17 cellular contexts compared by ENCODE assay signal in the genomic region with DNA sequence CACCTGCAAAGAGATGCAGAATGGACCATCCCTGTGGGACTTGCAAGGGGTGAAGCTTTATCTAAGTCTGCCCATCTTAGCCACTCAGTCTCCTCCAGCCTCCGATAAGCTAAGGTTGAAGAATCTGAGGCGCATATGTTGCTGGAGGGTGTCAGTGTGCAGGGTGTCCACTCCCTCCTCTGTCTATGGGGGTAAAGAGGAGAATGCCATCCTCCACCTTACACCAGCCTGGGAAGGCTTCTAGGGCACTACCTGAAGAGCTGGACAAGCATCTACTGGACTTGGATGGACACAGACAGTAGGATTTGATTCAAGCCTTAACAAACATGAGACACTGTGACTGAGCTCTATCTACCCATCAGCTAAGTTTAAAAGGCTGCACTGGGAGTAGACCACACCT.
"Had no signal": no experiment of that assay in that cellular context is flagged by ENCODE, and none has a peak within 500 bp of the region (broad histone marks: within the 10 kb centered on the region; RNA-seq: fewer than 3 reads in every experiment).

No MANE protein-coding gene starts in this region.

- H3K4me1 ChIP-seq: body of pancreas, testis had no signal

- H3K27me3 ChIP-seq: body of pancreas, right lobe of liver, testis, upper lobe of right lung had no signal

- H3K4me3 ChIP-seq: body of pancreas, right lobe of liver, smooth muscle cell, testis, upper lobe of right lung had no signal

- H3K4me3 Mint-ChIP-seq: stimulated activated naive CD8-positive, alpha-beta T cell treated with anti-CD3 and anti-CD28 coated beads, Interleukin-15, Interleukin-2, amounts not matched to agents 100 ng/mL and 50 ng/mL, for 24 hours had no signal

- H3K4me2 ChIP-seq: smooth muscle cell had no signal

- H3K9me3 ChIP-seq: body of pancreas, right lobe of liver, testis, upper lobe of right lung had no signal

- H3K27me3 Mint-ChIP-seq: stimulated activated naive CD8-positive, alpha-beta T cell treated with anti-CD3 and anti-CD28 coated beads, Interleukin-15, Interleukin-2, amounts not matched to agents 100 ng/mL and 50 ng/mL, for 24 hours had no signal

- ATAC-seq: activated CD4-positive, CD25-positive, alpha-beta regulatory T cell treated with anti-CD3 and anti-CD28 coated beads, Interleukin-2, amount 50 U/mL, for 24 hours had no signal

- H3K9me3 Mint-ChIP-seq: stimulated activated naive CD8-positive, alpha-beta T cell treated with anti-CD3 and anti-CD28 coated beads, Interleukin-15, Interleukin-2, amounts not matched to agents 100 ng/mL and 50 ng/mL, for 24 hours had no signal

- DNase-seq: activated gamma-delta T cell treated with Interleukin-2 at 50 U/mL for 16 hours; activated T-cell treated with anti-CD3 and anti-CD28 coated beads, Interleukin-2, amount 50 U/mL, for 48 hours; amygdala; body of pancreas; caudate nucleus; cortex of kidney; effector CD8-positive, alpha-beta T cell; foreskin fibroblast; left ventricle myocardium superior; mesenchymal stem cell; right lobe of liver; T1000; testis; upper lobe of right lung had no signal

- H3K27ac ChIP-seq: body of pancreas, testis, upper lobe of right lung had no signal
